1 cellular context compared by ENCODE assay signal in genomic region chr18:111292-112014, GRCh38.
TF ChIP-seq lines count a peak whose summit lies in the region.

No MANE protein-coding gene starts in this region.

TF ChIP-seq in HepG2, 621 proteins besides CTCF, POLR2A, EP300 and RAD21 (continued from another document and continues in another):
- TF ChIP-seq ZBTB40 (IDR thresholded peaks at IDR 0.05) = no peak
- peak; percentile 36; the same call in 1 of the 2 replicates for TF ChIP-seq ZBTB40 (CRISPR knock-in tag; IDR thresholded peaks at IDR 0.05)
- peak; percentile 54 for TF ChIP-seq PHF20 (CRISPR knock-in tag; IDR thresholded peaks at IDR 0.05)
- TF ChIP-seq CC2D1A (CRISPR knock-in tag; IDR thresholded peaks at IDR 0.05) = no peak
- 0 out of 2 replicates have a peak, but pooled peaks have one; percentile 35 for TF ChIP-seq ZBTB2 (CRISPR knock-in tag; IDR thresholded peaks at IDR 0.05; ENCODE audit: low read depth)
- TF ChIP-seq ZNF724P (CRISPR knock-in tag; IDR thresholded peaks at IDR 0.05; ENCODE audit: borderline replicate concordance) = no peak
- TF ChIP-seq, protein P1, sequence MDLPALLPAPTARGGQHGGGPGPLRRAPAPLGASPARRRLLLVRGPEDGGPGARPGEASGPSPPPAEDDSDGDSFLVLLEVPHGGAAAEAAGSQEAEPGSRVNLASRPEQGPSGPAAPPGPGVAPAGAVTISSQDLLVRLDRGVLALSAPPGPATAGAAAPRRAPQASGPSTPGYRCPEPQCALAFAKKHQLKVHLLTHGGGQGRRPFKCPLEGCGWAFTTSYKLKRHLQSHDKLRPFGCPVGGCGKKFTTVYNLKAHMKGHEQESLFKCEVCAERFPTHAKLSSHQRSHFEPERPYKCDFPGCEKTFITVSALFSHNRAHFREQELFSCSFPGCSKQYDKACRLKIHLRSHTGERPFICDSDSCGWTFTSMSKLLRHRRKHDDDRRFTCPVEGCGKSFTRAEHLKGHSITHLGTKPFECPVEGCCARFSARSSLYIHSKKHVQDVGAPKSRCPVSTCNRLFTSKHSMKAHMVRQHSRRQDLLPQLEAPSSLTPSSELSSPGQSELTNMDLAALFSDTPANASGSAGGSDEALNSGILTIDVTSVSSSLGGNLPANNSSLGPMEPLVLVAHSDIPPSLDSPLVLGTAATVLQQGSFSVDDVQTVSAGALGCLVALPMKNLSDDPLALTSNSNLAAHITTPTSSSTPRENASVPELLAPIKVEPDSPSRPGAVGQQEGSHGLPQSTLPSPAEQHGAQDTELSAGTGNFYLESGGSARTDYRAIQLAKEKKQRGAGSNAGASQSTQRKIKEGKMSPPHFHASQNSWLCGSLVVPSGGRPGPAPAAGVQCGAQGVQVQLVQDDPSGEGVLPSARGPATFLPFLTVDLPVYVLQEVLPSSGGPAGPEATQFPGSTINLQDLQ (CRISPR knock-in tag; IDR thresholded peaks at IDR 0.05) = peak; percentile 77; the same call in 1 of the 2 replicates
- TF ChIP-seq MEF2D (CRISPR knock-in tag; IDR thresholded peaks at IDR 0.05) = 0 out of 2 replicates have a peak, but pooled peaks have one; percentile 35
- TF ChIP-seq RFXAP (CRISPR knock-in tag; IDR thresholded peaks at IDR 0.05; ENCODE audit: borderline replicate concordance) = 0 out of 2 replicates have a peak, but pooled peaks have one; percentile 20
- TF ChIP-seq, protein P2, sequence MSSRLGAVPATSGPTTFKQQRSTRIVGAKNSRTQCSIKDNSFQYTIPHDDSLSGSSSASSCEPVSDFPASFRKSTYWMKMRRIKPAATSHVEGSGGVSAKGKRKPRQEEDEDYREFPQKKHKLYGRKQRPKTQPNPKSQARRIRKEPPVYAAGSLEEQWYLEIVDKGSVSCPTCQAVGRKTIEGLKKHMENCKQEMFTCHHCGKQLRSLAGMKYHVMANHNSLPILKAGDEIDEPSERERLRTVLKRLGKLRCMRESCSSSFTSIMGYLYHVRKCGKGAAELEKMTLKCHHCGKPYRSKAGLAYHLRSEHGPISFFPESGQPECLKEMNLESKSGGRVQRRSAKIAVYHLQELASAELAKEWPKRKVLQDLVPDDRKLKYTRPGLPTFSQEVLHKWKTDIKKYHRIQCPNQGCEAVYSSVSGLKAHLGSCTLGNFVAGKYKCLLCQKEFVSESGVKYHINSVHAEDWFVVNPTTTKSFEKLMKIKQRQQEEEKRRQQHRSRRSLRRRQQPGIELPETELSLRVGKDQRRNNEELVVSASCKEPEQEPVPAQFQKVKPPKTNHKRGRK (CRISPR knock-in tag; IDR thresholded peaks at IDR 0.05) = no peak
- TF ChIP-seq, protein P3, sequence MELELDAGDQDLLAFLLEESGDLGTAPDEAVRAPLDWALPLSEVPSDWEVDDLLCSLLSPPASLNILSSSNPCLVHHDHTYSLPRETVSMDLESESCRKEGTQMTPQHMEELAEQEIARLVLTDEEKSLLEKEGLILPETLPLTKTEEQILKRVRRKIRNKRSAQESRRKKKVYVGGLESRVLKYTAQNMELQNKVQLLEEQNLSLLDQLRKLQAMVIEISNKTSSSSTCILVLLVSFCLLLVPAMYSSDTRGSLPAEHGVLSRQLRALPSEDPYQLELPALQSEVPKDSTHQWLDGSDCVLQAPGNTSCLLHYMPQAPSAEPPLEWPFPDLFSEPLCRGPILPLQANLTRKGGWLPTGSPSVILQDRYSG (CRISPR knock-in tag; IDR thresholded peaks at IDR 0.05) = peak; percentile 83; the same call in 1 of the 2 replicates
- peak; percentile 94 for TF ChIP-seq TFDP1 (CRISPR knock-in tag; IDR thresholded peaks at IDR 0.05; ENCODE audit: borderline replicate concordance)
- TF ChIP-seq CREM (IDR thresholded peaks at IDR 0.05) = 0 out of 2 replicates have a peak, but pooled peaks have one; percentile 5
- no peak for TF ChIP-seq CREM (CRISPR knock-in tag; IDR thresholded peaks at IDR 0.05)
- TF ChIP-seq JDP2 (CRISPR knock-in tag; IDR thresholded peaks at IDR 0.05; ENCODE audit: borderline replicate concordance) = no peak; the same call in 1 of the 2 replicates
- TF ChIP-seq ZNF451 (CRISPR knock-in tag; IDR thresholded peaks at IDR 0.05) = peak; percentile 94
- TF ChIP-seq PHB2 (IDR thresholded peaks at IDR 0.05; ENCODE audit: partially characterized antibody) = no peak
- TF ChIP-seq, protein P4, sequence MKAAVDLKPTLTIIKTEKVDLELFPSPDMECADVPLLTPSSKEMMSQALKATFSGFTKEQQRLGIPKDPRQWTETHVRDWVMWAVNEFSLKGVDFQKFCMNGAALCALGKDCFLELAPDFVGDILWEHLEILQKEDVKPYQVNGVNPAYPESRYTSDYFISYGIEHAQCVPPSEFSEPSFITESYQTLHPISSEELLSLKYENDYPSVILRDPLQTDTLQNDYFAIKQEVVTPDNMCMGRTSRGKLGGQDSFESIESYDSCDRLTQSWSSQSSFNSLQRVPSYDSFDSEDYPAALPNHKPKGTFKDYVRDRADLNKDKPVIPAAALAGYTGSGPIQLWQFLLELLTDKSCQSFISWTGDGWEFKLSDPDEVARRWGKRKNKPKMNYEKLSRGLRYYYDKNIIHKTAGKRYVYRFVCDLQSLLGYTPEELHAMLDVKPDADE (CRISPR knock-in tag; IDR thresholded peaks at IDR 0.05) = peak; percentile 66; the same call in 1 of the 2 replicates
- no peak; the same call in 1 of the 2 replicates for TF ChIP-seq REL (CRISPR knock-in tag; conservative IDR thresholded peaks at IDR 0.05)
- 0 out of 2 replicates have a peak, but pooled peaks have one; percentile 29 for TF ChIP-seq SAFB2 (CRISPR knock-in tag; IDR thresholded peaks at IDR 0.05; ENCODE audit: borderline replicate concordance, low read depth)
- peak; percentile 95 for TF ChIP-seq NFAT5 (CRISPR knock-in tag; IDR thresholded peaks at IDR 0.05)
- peak; percentile 82 for TF ChIP-seq MEIS2 (CRISPR knock-in tag; IDR thresholded peaks at IDR 0.05)
